In the genomic region with DNA sequence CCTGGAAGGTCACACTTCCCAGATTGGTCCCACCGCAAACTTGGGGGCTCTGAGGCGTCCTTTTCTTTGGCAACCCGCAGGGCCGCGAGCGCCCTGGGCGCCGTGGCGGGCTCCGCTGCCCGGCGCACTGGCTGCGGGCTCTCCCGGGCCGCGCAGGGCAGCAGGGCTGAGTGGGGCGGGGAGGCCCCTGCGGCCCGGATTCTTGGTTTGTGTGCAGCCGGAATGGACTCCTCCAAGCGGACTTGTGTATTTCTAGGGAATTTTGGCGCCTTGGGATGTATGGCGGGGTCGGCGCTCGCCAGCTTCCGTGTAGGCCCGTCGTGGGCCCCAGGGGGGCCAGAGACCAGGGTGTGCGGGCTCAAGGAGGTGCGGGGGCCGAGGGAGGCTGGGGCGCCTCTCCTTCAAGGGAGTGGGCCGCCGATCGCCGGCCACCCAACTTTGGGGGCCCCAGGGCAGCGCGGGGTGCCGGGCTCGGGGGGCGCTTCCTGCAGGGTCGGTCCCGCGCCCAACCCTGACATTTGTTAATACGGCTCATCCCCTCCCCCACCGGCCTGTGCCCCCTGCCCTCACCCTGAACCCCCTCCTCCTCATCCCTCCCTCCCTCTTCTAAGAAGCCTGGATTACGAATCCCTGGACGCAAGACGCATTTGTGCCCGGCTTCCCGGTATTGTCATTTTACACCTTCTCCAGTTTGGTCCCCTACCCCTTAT, we compare ENCODE assay signal across 8 cellular contexts. TPM values are rescaled to one million over a fixed set of nuclear protein-coding genes. Genes with fewer than 3 reads are reported as not detected.
DNase-seq lines count a peak whose midpoint lies in the region; ATAC-seq lines count a peak whose summit lies in the region.

No MANE protein-coding gene starts in this region.

- H3K4me3 Mint-ChIP-seq in CD4-positive, CD25-positive, alpha-beta regulatory T cell = peak overlapping the region; percentile 86 to 98 (median 92)

- DNase-seq in CD4-positive, CD25-positive, alpha-beta regulatory T cell = peak in 1 of 3 donors; percentile 9
- no peak for DNase-seq in NT2/D1 (ENCODE audit: low read depth, low spot score)
- DNase-seq in ecto neural progenitor cell (ENCODE audit: low spot score) = peak; percentile 72
- no peak for DNase-seq in NCI-H524 (lab: John Stamatoyannopoulos, UW)
- no peak for DNase-seq in NCI-H146 (lab: John Stamatoyannopoulos, UW)
- no peak for DNase-seq in T-helper 9 cell

- H3K36me3 ChIP-seq in CD4-positive, CD25-positive, alpha-beta regulatory T cell (ENCODE audit: control insufficient read depth, insufficient read depth, low read length) = no peaks in the 10 kb centered on the region
- peaks cover 3% of the 10 kb centered on the region for H3K36me3 ChIP-seq in NT2/D1 (ENCODE audit: insufficient read depth, insufficient read length, low read length)

- H3K27ac Mint-ChIP-seq in CD4-positive, CD25-positive, alpha-beta regulatory T cell = peak overlapping the region in 1 of 3 donors; percentile 80

- peak overlapping the region; percentile 67 for H3K4me3 ChIP-seq in CD4-positive, CD25-positive, alpha-beta regulatory T cell (ENCODE audit: low read depth, low read length)
- H3K4me3 ChIP-seq in NT2/D1 (ENCODE audit: insufficient read length, low read depth) (peak overlapping the region; percentile 69), mononuclear cell (ENCODE audit: low read length) (peak overlapping the region; percentile 65)

- H3K4me1 ChIP-seq in CD4-positive, CD25-positive, alpha-beta regulatory T cell (ENCODE audit: control insufficient read depth, insufficient read depth, low read length, poor library complexity, severe bottlenecking) = peaks cover 31% of the 10 kb centered on the region
- H3K4me1 ChIP-seq in NT2/D1 (ENCODE audit: insufficient read depth, insufficient read length) (no peaks in the 10 kb centered on the region), mononuclear cell (ENCODE audit: insufficient read depth, low read length) (peaks cover 38% of the 10 kb centered on the region)

- ATAC-seq in CD4-positive, CD25-positive, alpha-beta regulatory T cell (ENCODE audit: low read depth in 2 of 2) = no peak
- ATAC-seq in GM18907 (IDR thresholded peaks at IDR 0.05; ENCODE audit: unreplicated experiment) = no peak

- H3K27me3 ChIP-seq in CD4-positive, CD25-positive, alpha-beta regulatory T cell (ENCODE audit: control insufficient read depth, insufficient read depth, low read length) = peaks cover 20% of the 10 kb centered on the region
- H3K27me3 ChIP-seq in NT2/D1 (ENCODE audit: insufficient read depth, insufficient read length) (no peaks in the 10 kb centered on the region), mononuclear cell (ENCODE audit: insufficient read depth, low read length) (peaks cover 34% of the 10 kb centered on the region)

- H3K9me3 ChIP-seq in CD4-positive, CD25-positive, alpha-beta regulatory T cell (ENCODE audit: control insufficient read depth in 2 of 2, low read length in 2 of 2) = no peaks in the 10 kb centered on the region
- H3K9me3 ChIP-seq in NT2/D1 (ENCODE audit: insufficient read depth, low read length) (no peaks in the 10 kb centered on the region), mononuclear cell (ENCODE audit: low read depth, low read length) (no peaks in the 10 kb centered on the region)

- H3K36me3 Mint-ChIP-seq in CD4-positive, CD25-positive, alpha-beta regulatory T cell = no peaks in the 10 kb centered on the region

- H3K27me3 Mint-ChIP-seq in CD4-positive, CD25-positive, alpha-beta regulatory T cell = peaks cover 83% of the 10 kb centered on the region

- H3K4me1 Mint-ChIP-seq in CD4-positive, CD25-positive, alpha-beta regulatory T cell = peaks cover 0 to 39% (median 15%) of the 10 kb centered on the region in 4 donors

- no peak overlapping the region for H3K27ac ChIP-seq in CD4-positive, CD25-positive, alpha-beta regulatory T cell (ENCODE audit: insufficient read depth, low read length, poor library complexity, severe bottlenecking)

- peaks cover 0 to 7% (median 0%) of the 10 kb centered on the region in 7 donors for H3K9me3 Mint-ChIP-seq in CD4-positive, CD25-positive, alpha-beta regulatory T cell

- H3K9ac ChIP-seq in NT2/D1 (ENCODE audit: insufficient read length, low read depth) = peak overlapping the region; percentile 91

RNA-seq across cellular contexts. Expression of a gene that starts 2.4 kb away (rescaled TPM):
- 1.8 TPM for total RNA-seq in CD4-positive, CD25-positive, alpha-beta regulatory T cell
- polyA plus RNA-seq in CD4-positive, CD25-positive, alpha-beta regulatory T cell = under 1 TPM in 3 of 4 donors, not detected in 1; 0.38 to 0.55 (median 0.49) TPM
- total RNA-seq in mononuclear cell = 8.1 TPM
